Comparison of ENCODE assay signal across 8 cellular contexts in genomic region chr19:46717034-46717715, GRCh38. TPM values are rescaled to one million over a fixed set of nuclear protein-coding genes. Genes with fewer than 3 reads are reported as not detected.
DNase-seq lines count a peak whose midpoint lies in the region; ATAC-seq and TF ChIP-seq lines count a peak whose summit lies in the region.

Gene PRKD2 (minus strand): TSS chr19:46717114. CDS start chr19:46716370, 744 bp downstream.

- H3K9me3 ChIP-seq in CD8-positive, alpha-beta T cell (ENCODE audit: low read length) = no peaks in the 10 kb centered on the region
- H3K9me3 ChIP-seq in left ventricle myocardium inferior (replicated peaks) (no peaks in the 10 kb centered on the region), prostate gland (no peaks in the 10 kb centered on the region), upper lobe of left lung (no peaks in the 10 kb centered on the region)

- no peaks in the 10 kb centered on the region for H3K9me3 Mint-ChIP-seq in CD8-positive, alpha-beta T cell

- peaks cover 37% of the 10 kb centered on the region for H3K4me1 ChIP-seq in CD8-positive, alpha-beta T cell (ENCODE audit: insufficient read depth, low read length)
- peaks cover 64% of the 10 kb centered on the region for H3K4me1 ChIP-seq in left ventricle myocardium inferior
- H3K4me1 ChIP-seq in prostate gland (replicated peaks) = no peaks in the 10 kb centered on the region
- peaks cover 40 to 62% (median 44%) of the 10 kb centered on the region in 4 donors for H3K4me1 ChIP-seq in upper lobe of left lung

- peak within 1 kb of the TSS; percentile 99 for H3K27ac Mint-ChIP-seq in CD8-positive, alpha-beta T cell

- intact Hi-C loops in CD8-positive, alpha-beta T cell (cut with DNase I, micrococcal nuclease) = loop anchor here (1.0 to 5.0 kb wide), 3 partner anchors 29 to 540 kb away; partner anchors contain the start of genes CCDC9 (in 1 of the 2), FKRP (in 1 of the 2), SLC1A5 (in 1 of the 2) and STRN4 (in 1 of the 2)
- intact Hi-C loops in T-helper 2 cell treated with Interferon-gamma antibody and Interleukin-4, amounts not matched to agents 100 ng/mL and 5 ng/mL, for 36 hours (cut with micrococcal nuclease) = loop anchor here (1.0 to 5.0 kb wide), 3 partner anchors 11 to 105 kb away; partner anchors contain the start of gene SLC1A5
- intact Hi-C loops in left ventricle myocardium inferior (cut with micrococcal nuclease) (no loop called here), prostate gland (cut with DNase I) (no loop called here)

- under 1% methylated on average over 44 of the region's 52 CpGs for WGBS in prostate gland
- 0 to 1% methylated on average over 16 to 28 of the region's 52 CpGs for WGBS in upper lobe of left lung, 2 donors

- peak within 1 kb of the TSS; percentile 92 for H3K4me3 Mint-ChIP-seq in CD8-positive, alpha-beta T cell

- CTCF ChIA-PET in CD8-positive, alpha-beta T cell (lab: Charles Lee) = interaction anchor here (1.1 to 4.3 kb wide), 2 partner anchors 12 to 15 kb away, joined by 4 to 40 read pairs; no protein-coding TSS in a partner anchor

- POLR2A ChIA-PET in CD8-positive, alpha-beta T cell (lab: Charles Lee) = interaction anchor here (1.0 to 1.5 kb wide), 2 partner anchors 11 to 116 kb away, joined by 4 read pairs; partner anchors contain the start of gene CALM3

- peak within 1 kb of the TSS; percentile 77 for H3K27ac ChIP-seq in CD8-positive, alpha-beta T cell (ENCODE audit: low read depth, low read length)
- H3K27ac ChIP-seq in left ventricle myocardium inferior (replicated peaks) = peak within 1 kb of the TSS; percentile 90
- H3K27ac ChIP-seq in prostate gland = peak within 1 kb of the TSS; percentile 95 to 97
- H3K27ac ChIP-seq in upper lobe of left lung = peak within 1 kb of the TSS; percentile 81 to 95 (median 92)

- no peak for TF ChIP-seq EP300 in upper lobe of left lung (IDR thresholded peaks at IDR 0.05)

- TF ChIP-seq POLR2A in prostate gland (IDR thresholded peaks at IDR 0.05) = peak; percentile 68
- peak in 2 of 4 donors; percentile 13 to 47 for TF ChIP-seq POLR2A in upper lobe of left lung (IDR thresholded peaks at IDR 0.05)

- peak; percentile 60 to 91 (median 86) for DNase-seq in CD8-positive, alpha-beta T cell
- DNase-seq in NAMALWA (ENCODE audit: low spot score) (peak; percentile 84), amniotic stem cell (lab: John Stamatoyannopoulos, UW) (peak; percentile 68), left ventricle myocardium inferior (peak; percentile 95), prostate gland (ENCODE audit: low spot score) (peak; percentile 91), upper lobe of left lung (peak; percentile 91 to 100)

- TF ChIP-seq CTCF in CD8-positive, alpha-beta T cell (IDR thresholded peaks at IDR 0.05) = no peak
- no peak for TF ChIP-seq CTCF in left ventricle myocardium inferior (IDR thresholded peaks at IDR 0.05; ENCODE audit: borderline replicate concordance)
- no peak for TF ChIP-seq CTCF in prostate gland (IDR thresholded peaks at IDR 0.05)
- TF ChIP-seq CTCF in upper lobe of left lung (IDR thresholded peaks at IDR 0.05) = no peak

- no peaks in the 10 kb centered on the region for H3K36me3 ChIP-seq in CD8-positive, alpha-beta T cell (ENCODE audit: insufficient read depth, low read length)
- peaks cover 28% of the 10 kb centered on the region for H3K36me3 ChIP-seq in left ventricle myocardium inferior
- peaks cover 4 to 19% of the 10 kb centered on the region in 2 donors for H3K36me3 ChIP-seq in prostate gland
- H3K36me3 ChIP-seq in upper lobe of left lung = peaks cover 0 to 30% (median 26%) of the 10 kb centered on the region in 4 donors

- peak within 1 kb of the TSS; percentile 71 for H3K4me3 ChIP-seq in CD8-positive, alpha-beta T cell (ENCODE audit: low read depth, low read length)
- H3K4me3 ChIP-seq in left ventricle myocardium inferior (peak within 1 kb of the TSS; percentile 87), prostate gland (peak within 1 kb of the TSS; percentile 63 to 94), upper lobe of left lung (peak within 1 kb of the TSS; percentile 31 to 74 (median 64))

- peaks cover 45% of the 10 kb centered on the region for H3K4me1 Mint-ChIP-seq in CD8-positive, alpha-beta T cell (ENCODE audit: low read depth)

- peak; percentile 51 for ATAC-seq in CD8-positive, alpha-beta T cell
- peak; percentile 32 for ATAC-seq in GM21423 (IDR thresholded peaks at IDR 0.05; ENCODE audit: unreplicated experiment)
- peak; percentile 88 to 94 for ATAC-seq in upper lobe of left lung (ENCODE audit: low FRiP score in 2 of 2)

- peaks cover 39% of the 10 kb centered on the region for H3K36me3 Mint-ChIP-seq in CD8-positive, alpha-beta T cell

- no peaks in the 10 kb centered on the region for H3K27me3 ChIP-seq in CD8-positive, alpha-beta T cell (ENCODE audit: insufficient read depth, low read length)
- no peaks in the 10 kb centered on the region for H3K27me3 ChIP-seq in left ventricle myocardium inferior (ENCODE audit: low read depth)
- no peaks in the 10 kb centered on the region for H3K27me3 ChIP-seq in prostate gland (replicated peaks; ENCODE audit: insufficient read depth)
- no peaks in the 10 kb centered on the region for H3K27me3 ChIP-seq in upper lobe of left lung

- no peaks in the 10 kb centered on the region for H3K27me3 Mint-ChIP-seq in CD8-positive, alpha-beta T cell (ENCODE audit: low read depth)

RNA-seq across cellular contexts. Expression of gene PRKD2, which starts in this region (rescaled TPM):
- total RNA-seq in CD8-positive, alpha-beta T cell = 10 to 100 TPM; 81.1 to 89.7 TPM
- 158 TPM in 2 replicates for total RNA-seq in T-helper 2 cell treated with Interferon-gamma antibody and Interleukin-4, amounts not matched to agents 100 ng/mL and 5 ng/mL, for 36 hours
- total RNA-seq in left ventricle myocardium inferior = 7.9 TPM
- total RNA-seq in prostate gland = 10 to 100 TPM; 38.9 to 41.8 TPM
- total RNA-seq in upper lobe of left lung = 10 to 100 TPM; 25.2 to 65.4 (median 50.3) TPM

Comparison
In these comparisons a context has a peak if more than half of its experiments do, and no peak if none do; other contexts are left out.
1. Peak in every context shown above with its lines: DNase-seq, ATAC-seq, H3K4me3 ChIP-seq and H3K27ac ChIP-seq.
2. ATAC-seq: peak in every context shown above with its lines; median percentile 91 in upper lobe of left lung; 51 in CD8-positive, alpha-beta T cell; 32 in GM21423.
3. intact Hi-C loops: an anchor here in CD8-positive, alpha-beta T cell (1.0 to 5.0 kb wide) and T-helper 2 cell treated with Interferon-gamma antibody and Interleukin-4, amounts not matched to agents 100 ng/mL and 5 ng/mL, for 36 hours (1.0 to 5.0 kb wide); none called in left ventricle myocardium inferior and prostate gland.